ENCODE assay signal across 20 cellular contexts in genomic region chr4:113591982-113592381, GRCh38.
DNase-seq lines count a peak whose midpoint lies in the region; ATAC-seq, FAIRE-seq and TF ChIP-seq lines count a peak whose summit lies in the region.
"Had no signal": no experiment of that assay in that cellular context is flagged by ENCODE, and none has a peak within 500 bp of the region (broad histone marks: within the 10 kb centered on the region; RNA-seq: fewer than 3 reads in every experiment).

No MANE protein-coding gene starts in this region.

- H3K27me3 ChIP-seq in heart left ventricle (no peaks in the 10 kb centered on the region), astrocyte (ENCODE audit: insufficient read depth, low read length) (no peaks in the 10 kb centered on the region)
- H3K27me3 ChIP-seq: colonic mucosa had no signal

- 20 to 35% (median 24%) methylated on average over 1 of the region's 1 CpG for WGBS in heart left ventricle, 4 donors

- peaks cover 6% of the 10 kb centered on the region for H3K36me3 Mint-ChIP-seq in astrocyte (ENCODE audit: low read depth, unreplicated experiment)

- peaks cover 28% of the 10 kb centered on the region for H3K4me1 Mint-ChIP-seq in astrocyte (ENCODE audit: low read depth, unreplicated experiment)

- H3K4me3 Mint-ChIP-seq in astrocyte (ENCODE audit: unreplicated experiment): no peak overlapping the region
- H3K4me3 Mint-ChIP-seq: stimulated activated memory B cell treated with anti-CD40 and anti-IgM and Interleukin-4, amounts not matched to agents 10 μg/mL and 1 μg/mL and 100 μg/mL, for 72 hours; type B pancreatic cell had no signal

- ATAC-seq in heart left ventricle (peak; percentile 29 to 44 (median 32)), HG03108 (IDR thresholded peaks at IDR 0.05; ENCODE audit: unreplicated experiment) (no peak), GM19328 (IDR thresholded peaks at IDR 0.05; ENCODE audit: unreplicated experiment) (no peak)
- ATAC-seq: stimulated activated memory B cell treated with anti-CD40 and anti-IgM and Interleukin-4, amounts not matched to agents 10 μg/mL and 1 μg/mL and 100 μg/mL, for 72 hours had no signal

- no peak for TF ChIP-seq CTCF in heart left ventricle (IDR thresholded peaks at IDR 0.05)
- TF ChIP-seq CTCF in astrocyte (IDR thresholded peaks at IDR 0.05; ENCODE audit: insufficient read depth, low read depth, low read length): no peak
- no peak for TF ChIP-seq CTCF in foreskin fibroblast (IDR thresholded peaks at IDR 0.05; ENCODE audit: low read depth, low read length)

- no peak overlapping the region for H3K4me2 ChIP-seq in astrocyte (ENCODE audit: low read length)

- no peaks in the 10 kb centered on the region for H3K27me3 Mint-ChIP-seq in astrocyte (ENCODE audit: low read depth, unreplicated experiment)
- H3K27me3 Mint-ChIP-seq: stimulated activated memory B cell treated with anti-CD40 and anti-IgM and Interleukin-4, amounts not matched to agents 10 μg/mL and 1 μg/mL and 100 μg/mL, for 72 hours; type B pancreatic cell had no signal

- no peaks in the 10 kb centered on the region for H3K9me3 Mint-ChIP-seq in astrocyte (ENCODE audit: unreplicated experiment)

- FAIRE-seq in astrocyte (lab: Jason Lieb, UNC): peak; percentile 23
- FAIRE-seq: endothelial cell of umbilical vein had no signal

- H3K27ac ChIP-seq in heart left ventricle (peak overlapping the region in 8 of 12 donors; percentile 6 to 58 (median 32)), astrocyte (ENCODE audit: low read depth, low read length) (no peak overlapping the region)
- H3K27ac ChIP-seq: colonic mucosa, parathyroid adenoma had no signal

- H3K9ac ChIP-seq in astrocyte (ENCODE audit: low read length): no peak overlapping the region
- H3K9ac ChIP-seq: parathyroid adenoma had no signal

- H3K36me3 ChIP-seq in heart left ventricle (peaks cover 0 to 9% (median 0%) of the 10 kb centered on the region in 9 donors), astrocyte (ENCODE audit: insufficient read depth, low read length) (peaks cover 4% of the 10 kb centered on the region)
- H3K36me3 ChIP-seq: colonic mucosa had no signal

- H2AFZ ChIP-seq in astrocyte (ENCODE audit: low read depth, low read length): no peak overlapping the region
- H2AFZ ChIP-seq: parathyroid adenoma had no signal

- TF ChIP-seq POLR2A in heart left ventricle (IDR thresholded peaks at IDR 0.05): no peak

- H3K4me1 ChIP-seq in heart left ventricle (peaks cover 0 to 41% (median 24%) of the 10 kb centered on the region in 12 donors), astrocyte (ENCODE audit: insufficient read depth, low read length) (peaks cover 5% of the 10 kb centered on the region)
- H3K4me1 ChIP-seq: Caco-2, colonic mucosa, parathyroid adenoma had no signal

- DNase-seq in heart left ventricle (no peak), cardiac septum (ENCODE audit: low spot score) (no peak), astrocyte (ENCODE audit: low read depth) (peak; percentile 86), kidney glomerular epithelial cell (lab: John Stamatoyannopoulos, UW) (peak; percentile 63), foreskin fibroblast (no peak), HPDE6-E6E7 (ENCODE audit: extremely low spot score) (no peak)
- DNase-seq: activated CD4-positive, alpha-beta T cell treated with anti-CD3 and anti-CD28 coated beads, Interleukin-2, amount 50 U/mL, for 48 hours; activated T-cell treated with anti-CD3 and anti-CD28 coated beads, Interleukin-2, amount 50 U/mL, for 48 hours; amniotic stem cell; Caco-2; colonic mucosa; islet precursor cell; NCI-H1436; NCI-H2227 treated with DMSO at 0.1 percent for 48 hours had no signal

- H3K4me3 ChIP-seq in heart left ventricle (no peak overlapping the region), astrocyte (ENCODE audit: insufficient read depth, low read depth, low read length) (no peak overlapping the region), foreskin fibroblast (ENCODE audit: low read depth in 1 of 2, low read length in 2 of 2) (no peak overlapping the region)
- H3K4me3 ChIP-seq: colonic mucosa had no signal

- intact Hi-C loops in heart left ventricle (cut with DNase I): no loop called here
- intact Hi-C loops in cardiac septum (cut with DNase I): no loop called here

- H4K20me1 ChIP-seq in astrocyte (ENCODE audit: insufficient read depth, low read length): peaks cover 4% of the 10 kb centered on the region

- H3K79me2 ChIP-seq in astrocyte (ENCODE audit: insufficient read depth, low read length): no peaks in the 10 kb centered on the region
- H3K79me2 ChIP-seq: parathyroid adenoma had no signal

- peak overlapping the region; percentile 34 for H3K27ac Mint-ChIP-seq in astrocyte (ENCODE audit: unreplicated experiment)
- H3K27ac Mint-ChIP-seq: stimulated activated memory B cell treated with anti-CD40 and anti-IgM and Interleukin-4, amounts not matched to agents 10 μg/mL and 1 μg/mL and 100 μg/mL, for 72 hours; type B pancreatic cell had no signal

- H3K9me3 ChIP-seq in heart left ventricle (no peaks in the 10 kb centered on the region), astrocyte (ENCODE audit: insufficient read depth, low read depth, low read length) (no peaks in the 10 kb centered on the region)
- H3K9me3 ChIP-seq: Caco-2, colonic mucosa had no signal

Comparison
In these comparisons a context has a peak if more than half of its experiments do, and no peak if none do; other contexts are left out.
1. ATAC-seq: peak in heart left ventricle (4 of 4); none in HG03108 (single experiment) and GM19328 (single experiment).
2. DNase-seq: peak in astrocyte (single experiment) and kidney glomerular epithelial cell (single experiment); none in heart left ventricle (0 of 5), cardiac septum (single experiment), foreskin fibroblast (0 of 2) and HPDE6-E6E7 (single experiment).